1 cellular context compared by ENCODE assay signal in the genomic region with DNA sequence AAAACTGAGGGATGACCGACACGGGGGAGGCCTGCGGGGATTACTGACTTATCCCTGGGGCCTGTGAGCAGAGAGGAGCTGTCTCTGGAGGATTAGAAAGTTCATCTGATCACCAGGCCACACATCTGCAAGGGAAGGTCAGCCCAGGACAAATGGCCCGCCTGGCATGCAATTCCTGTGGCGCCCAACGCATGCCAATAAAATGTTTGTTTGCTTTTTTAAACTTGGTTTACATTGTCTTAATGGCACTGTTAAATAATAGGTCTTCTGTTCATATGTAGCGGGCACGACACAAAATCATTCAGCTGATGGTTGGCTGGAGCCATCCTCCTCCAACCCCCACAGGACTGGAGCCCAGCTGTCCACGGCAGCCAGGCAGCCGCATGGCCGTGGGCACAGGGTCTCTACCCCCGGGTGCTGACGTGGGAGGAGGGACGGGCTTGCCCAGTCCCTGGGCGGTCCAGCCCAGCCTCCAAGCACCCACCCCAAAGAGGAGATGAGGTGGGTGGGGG.
TF ChIP-seq lines count a peak whose summit lies in the region.

No MANE protein-coding gene starts in this region.

TF ChIP-seq in H1, 55 proteins besides CTCF, POLR2A, EP300 and RAD21:
- TF ChIP-seq EGR1 (IDR thresholded peaks at IDR 0.05; ENCODE audit: borderline replicate concordance, low read depth, low read length) (no peak), SIN3A (conservative IDR thresholded peaks at IDR 0.05 in 1 of 2, IDR thresholded peaks at IDR 0.05 in 1 of 2; ENCODE audit: low read depth in 1 of 2, low read length in 2 of 2) (no peak), TEAD4 (IDR thresholded peaks at IDR 0.05; ENCODE audit: low read depth, low read length) (no peak), POU5F1 (IDR thresholded peaks at IDR 0.05; ENCODE audit: low read depth, low read length) (no peak), BACH1 (IDR thresholded peaks at IDR 0.05; ENCODE audit: low read length) (no peak)
